Comparison of ENCODE assay signal across 24 cellular contexts in the genomic region with DNA sequence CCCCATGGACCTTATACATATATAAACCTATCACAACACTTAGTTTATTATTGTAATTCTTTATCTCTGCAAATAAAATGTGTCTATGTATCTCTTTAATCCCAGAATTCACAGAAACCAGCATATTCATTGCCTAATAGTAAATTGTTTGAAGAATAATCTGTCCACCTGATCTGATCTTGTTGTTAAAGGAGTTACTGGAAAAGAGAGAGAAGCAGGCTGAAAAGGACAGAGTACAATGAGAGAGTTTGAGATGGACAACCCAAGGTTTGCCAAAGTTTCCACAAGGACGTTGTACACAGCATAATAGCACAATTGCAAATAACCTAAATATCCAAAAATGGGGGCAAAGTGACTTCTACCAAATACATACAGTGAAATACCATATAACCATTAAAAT.
"Had no signal": no experiment of that assay in that cellular context is flagged by ENCODE, and none has a peak within 500 bp of the region (broad histone marks: within the 10 kb centered on the region; RNA-seq: fewer than 3 reads in every experiment).

No MANE protein-coding gene starts in this region.

- H3K4me3 Mint-ChIP-seq: memory B cell; mesothelial cell of epicardium; natural killer cell treated with Interleukin-12 subunit alpha and Interleukin-12 subunit beta and Interleukin-15 and Interleukin-18, amount 100 ng/mL, for 72 hours; stimulated activated naive B cell treated with anti-CD40 and anti-IgM and Interleukin-4, amounts not matched to agents 10 μg/mL and 1 μg/mL and 100 μg/mL, for 72 hours; stimulated activated naive CD8-positive, alpha-beta T cell treated with anti-CD3 and anti-CD28 coated beads, Interleukin-15, amount 100 ng/mL, for 72 hours; type B pancreatic cell had no signal

- H3K27ac ChIP-seq: dorsolateral prefrontal cortex, lower lobe of right lung, thoracic aorta had no signal

- H3K4me3 ChIP-seq: dorsolateral prefrontal cortex, heart left ventricle, lower lobe of right lung, pancreas, skin epidermis, thoracic aorta had no signal

- H3K36me3 Mint-ChIP-seq: natural killer cell treated with Interleukin-12 subunit alpha and Interleukin-12 subunit beta and Interleukin-15 and Interleukin-18, amount 100 ng/mL, for 72 hours; stimulated activated naive B cell treated with anti-CD40 and anti-IgM and Interleukin-4, amounts not matched to agents 10 μg/mL and 1 μg/mL and 100 μg/mL, for 72 hours; type B pancreatic cell had no signal

- H3K9me3 ChIP-seq: heart left ventricle, lower lobe of right lung, pancreas, thoracic aorta had no signal

- H3K36me3 ChIP-seq: heart left ventricle, lower lobe of right lung, pancreas, thoracic aorta had no signal

- H3K9me3 Mint-ChIP-seq: memory B cell; natural killer cell treated with Interleukin-12 subunit alpha and Interleukin-12 subunit beta and Interleukin-15 and Interleukin-18, amount 100 ng/mL, for 72 hours; stimulated activated naive B cell treated with anti-CD40 and anti-IgM and Interleukin-4, amounts not matched to agents 10 μg/mL and 1 μg/mL and 100 μg/mL, for 72 hours; stimulated activated naive CD8-positive, alpha-beta T cell treated with anti-CD3 and anti-CD28 coated beads, Interleukin-15, amount 100 ng/mL, for 72 hours; type B pancreatic cell had no signal

- H3K27me3 ChIP-seq: dorsolateral prefrontal cortex, heart left ventricle, pancreas had no signal

- H3K27me3 Mint-ChIP-seq: memory B cell; progenitor cell of endocrine pancreas; stimulated activated naive B cell treated with anti-CD40 and anti-IgM and Interleukin-4, amounts not matched to agents 10 μg/mL and 1 μg/mL and 100 μg/mL, for 72 hours; stimulated activated naive CD8-positive, alpha-beta T cell treated with anti-CD3 and anti-CD28 coated beads, Interleukin-15, amount 100 ng/mL, for 72 hours; type B pancreatic cell had no signal

- DNase-seq: cortex of kidney; dorsolateral prefrontal cortex; effector CD8-positive, alpha-beta T cell; foreskin melanocyte; heart left ventricle; hypothalamus; kidney glomerular epithelial cell; lower lobe of right lung; occipital lobe; pancreas; retina; stimulated activated CD4-positive, alpha-beta T cell treated with anti-CD3 and anti-CD28 coated beads, Interleukin-2, amount 100 ng/mL, for 24 hours; stimulated activated CD4-positive, alpha-beta T cell treated with anti-CD3 and anti-CD28 coated beads, Interleukin-4, amount 100 ng/mL, for 4 hours; stimulated activated naive B cell treated with anti-CD40 and anti-IgM and Interleukin-4, amounts not matched to agents 10 μg/mL and 1 μg/mL and 100 μg/mL, for 72 hours; stimulated activated naive CD8-positive, alpha-beta T cell treated with anti-CD3 and anti-CD28 coated beads, Interleukin-15, amount 100 ng/mL, for 72 hours; substantia nigra had no signal

- H3K27ac Mint-ChIP-seq: memory B cell; natural killer cell treated with Interleukin-12 subunit alpha and Interleukin-12 subunit beta and Interleukin-15 and Interleukin-18, amount 100 ng/mL, for 72 hours; progenitor cell of endocrine pancreas; stimulated activated naive B cell treated with anti-CD40 and anti-IgM and Interleukin-4, amounts not matched to agents 10 μg/mL and 1 μg/mL and 100 μg/mL, for 72 hours; stimulated activated naive CD8-positive, alpha-beta T cell treated with anti-CD3 and anti-CD28 coated beads, Interleukin-15, amount 100 ng/mL, for 72 hours; type B pancreatic cell had no signal

- ATAC-seq: lower lobe of right lung; natural killer cell treated with Interleukin-12 subunit alpha and Interleukin-12 subunit beta and Interleukin-15 and Interleukin-18, amount 100 ng/mL, for 72 hours; sciatic nerve; stimulated activated naive B cell treated with anti-CD40 and anti-IgM and Interleukin-4, amounts not matched to agents 10 μg/mL and 1 μg/mL and 100 μg/mL, for 72 hours; stimulated activated naive CD8-positive, alpha-beta T cell treated with anti-CD3 and anti-CD28 coated beads, Interleukin-15, amount 100 ng/mL, for 72 hours had no signal
